Comparison of ENCODE assay signal across 27 cellular contexts in the genomic region with DNA sequence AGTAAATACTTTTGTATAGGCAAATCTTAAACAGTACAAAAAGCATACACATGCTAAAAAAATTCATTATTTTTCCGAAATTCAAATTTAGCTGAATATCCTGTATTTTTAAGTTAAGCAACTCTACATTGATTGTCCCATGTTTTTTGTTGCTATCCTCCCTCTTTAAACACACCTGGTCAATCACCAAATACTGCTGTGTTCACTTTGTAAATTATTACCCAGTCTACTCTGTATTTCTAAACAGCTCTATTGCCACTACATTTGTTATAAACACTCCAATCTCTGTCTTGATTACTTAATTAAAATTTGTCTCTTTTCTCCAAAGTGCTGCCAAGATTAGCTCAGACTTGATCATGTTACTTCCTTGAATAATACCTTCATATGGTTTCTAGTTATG.
"Had no signal": no experiment of that assay in that cellular context is flagged by ENCODE, and none has a peak within 500 bp of the region (broad histone marks: within the 10 kb centered on the region; RNA-seq: fewer than 3 reads in every experiment).

No MANE protein-coding gene starts in this region.

- H3K4me3 ChIP-seq: stomach, suprapubic skin, testis, thoracic aorta, thyroid gland, tibial artery, tibial nerve, transverse colon, upper lobe of left lung, upper lobe of right lung, uterus, vagina had no signal

- DNase-seq: stimulated activated CD4-positive, alpha-beta T cell treated with anti-CD3 and anti-CD28 coated beads, Interleukin-2, amount 100 ng/mL, for 48 hours; stimulated activated CD4-positive, alpha-beta T cell treated with anti-CD3 and anti-CD28 coated beads, Interleukin-4, amount 100 ng/mL, for 1 hour; stimulated activated CD4-positive, alpha-beta T cell treated with anti-CD3 and anti-CD28 coated beads, Interleukin-4, amount 100 ng/mL, for 24 hours; stimulated activated CD4-positive, alpha-beta T cell treated with anti-CD3 and anti-CD28 coated beads, Interleukin-4, amount 100 ng/mL, for 4 hours; stimulated activated CD8-positive, alpha-beta memory T cell treated with anti-CD3 and anti-CD28 coated beads, Interleukin-4, amount 100 ng/mL, for 48 hours; stimulated activated naive B cell treated with anti-CD40 and anti-IgM and Interleukin-4, amounts not matched to agents 10 μg/mL and 1 μg/mL and 100 μg/mL, for 72 hours; stimulated activated naive CD4-positive, alpha-beta T cell; stimulated activated naive CD4-positive, alpha-beta T cell treated with Interleukin-2 at 50 U/mL for 16 hours; stimulated activated naive CD8-positive, alpha-beta T cell treated with anti-CD3 and anti-CD28 coated beads, Interleukin-15, amount 100 ng/mL, for 72 hours; stimulated activated naive CD8-positive, alpha-beta T cell treated with anti-CD3 and anti-CD28 coated beads, Interleukin-15, Interleukin-2, amounts not matched to agents 100 U/mL and 50 U/mL, for 24 hours; stomach; substantia nigra; testis; thyroid gland; tibial artery; transverse colon; trophoblast cell; upper lobe of left lung; upper lobe of right lung; uterus had no signal

- H3K27me3 ChIP-seq: stomach, suprapubic skin, testis, thyroid gland, tibial artery, tibial nerve, transverse colon, upper lobe of left lung, upper lobe of right lung, uterus, vagina had no signal

- H3K27ac ChIP-seq: stomach, suprapubic skin, testis, thoracic aorta, thyroid gland, tibial artery, tibial nerve, transverse colon, upper lobe of left lung, upper lobe of right lung, uterus, vagina had no signal

- ATAC-seq: stimulated activated effector memory CD8-positive, alpha-beta T cell treated with anti-CD3 and anti-CD28 coated beads, Interleukin-12 subunit alpha, Interleukin-12 subunit beta, amount 100 ng/mL, for 72 hours; stimulated activated memory B cell treated with anti-CD40 and anti-IgM and Interleukin-4, amounts not matched to agents 10 μg/mL and 1 μg/mL and 100 μg/mL, for 72 hours; stimulated activated naive B cell treated with anti-CD40 and anti-IgM and Interleukin-4, amounts not matched to agents 10 μg/mL and 1 μg/mL and 100 μg/mL, for 72 hours; stimulated activated naive CD8-positive, alpha-beta T cell treated with anti-CD3 and anti-CD28 coated beads, Interleukin-15, amount 100 ng/mL, for 72 hours; stimulated activated naive CD8-positive, alpha-beta T cell treated with anti-CD3 and anti-CD28 coated beads, Interleukin-15, Interleukin-2, amounts not matched to agents 100 U/mL and 50 U/mL, for 24 hours; upper lobe of right lung had no signal

- H3K9me3 ChIP-seq: suprapubic skin, testis, thoracic aorta, thyroid gland, tibial artery, tibial nerve, transverse colon, upper lobe of left lung, upper lobe of right lung, uterus, vagina had no signal

- H3K36me3 ChIP-seq: stomach, suprapubic skin, thoracic aorta, thyroid gland, tibial artery, tibial nerve, transverse colon, upper lobe of left lung, upper lobe of right lung, uterus, vagina had no signal

- FAIRE-seq: urothelium cell line had no signal

- H3K4me1 ChIP-seq: stomach, testis, thyroid gland, tibial artery, tibial nerve, transverse colon, upper lobe of right lung, uterus, vagina had no signal
